ENCODE assay signal across 1 cellular context in genomic region chr11:24406980-24407379, GRCh38.
TF ChIP-seq lines count a peak whose summit lies in the region.

No MANE protein-coding gene starts in this region.

TF ChIP-seq in GM23338, 12 proteins besides CTCF, POLR2A, EP300 and RAD21 (continued from another document):
- TF ChIP-seq ZNF462 (CRISPR knock-in tag; IDR thresholded peaks at IDR 0.05) (no peak), NANOG (IDR thresholded peaks at IDR 0.05; ENCODE audit: borderline replicate concordance) (no peak)
